Comparison of ENCODE assay signal across 1 cellular context in genomic region chr5:50419656-50420055, GRCh38. TPM values are rescaled to one million over a fixed set of nuclear protein-coding genes. Genes with fewer than 3 reads are reported as not detected.
"Had no signal": no experiment of that assay in that cellular context is flagged by ENCODE, and none has a peak within 500 bp of the region (broad histone marks: within the 10 kb centered on the region; RNA-seq: fewer than 3 reads in every experiment).

No MANE protein-coding gene starts in this region.

RNA-seq across cellular contexts. Expression of gene EMB, which starts 21.4 kb away (rescaled TPM):
- total RNA-seq: pulmonary artery endothelial cell had no signal
